8 cellular contexts compared by ENCODE assay signal in the genomic region with DNA sequence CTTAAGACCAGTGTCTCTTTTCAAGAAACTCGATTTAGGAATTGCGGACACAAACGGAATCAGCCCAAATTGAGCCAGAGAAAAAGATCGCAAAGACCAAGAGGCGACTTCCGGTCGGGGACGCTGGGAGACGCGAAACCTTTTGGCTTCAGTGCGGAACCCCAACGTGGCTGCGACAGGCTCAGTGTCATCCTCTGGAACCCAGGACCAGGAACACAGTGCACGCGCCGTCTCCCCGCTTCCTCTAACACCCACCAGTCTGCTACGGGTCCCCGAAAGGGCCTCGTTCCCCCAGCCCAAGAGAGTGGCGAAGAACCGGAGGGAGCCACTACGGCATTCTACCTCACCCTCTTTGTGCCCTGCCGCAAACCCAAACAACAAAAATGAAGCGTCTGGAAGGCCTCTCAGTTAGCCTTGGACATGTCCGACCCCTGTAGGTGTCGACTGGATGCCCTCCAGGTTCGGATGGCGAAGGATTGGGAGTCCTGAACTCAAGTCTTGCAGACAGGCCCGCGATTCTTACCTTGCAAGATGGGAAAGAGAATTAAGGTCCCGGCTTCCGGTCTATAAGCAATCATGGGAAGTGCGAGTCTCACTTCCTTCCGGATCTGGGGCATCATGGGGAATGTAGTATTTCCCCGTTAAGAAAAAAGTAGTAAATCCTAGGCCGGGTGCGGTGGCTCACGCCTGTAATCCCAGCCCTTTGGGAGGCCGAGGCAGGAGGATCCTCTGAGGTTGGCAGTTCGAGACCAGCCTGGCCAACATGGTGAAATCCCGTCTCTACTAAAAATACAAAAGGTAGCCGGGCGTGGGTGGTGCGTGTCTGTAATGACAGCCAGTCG. TPM values are rescaled to one million over a fixed set of nuclear protein-coding genes. Genes with fewer than 3 reads are reported as not detected.
DNase-seq lines count a peak whose midpoint lies in the region; ATAC-seq lines count a peak whose summit lies in the region.

A gene (minus strand): TSS at position 542 of the 842 bp plus-strand sequence. CDS start 949 bp downstream, outside the sequence.

- peaks cover 44% of the 10 kb centered on the region for H3K36me3 ChIP-seq in KOPT-K1 (ENCODE audit: insufficient read depth, low read length)

- H3K36me3 Mint-ChIP-seq in naive B cell: peaks cover 18 to 20% of the 10 kb centered on the region in 2 donors
- peaks cover 28 to 46% of the 10 kb centered on the region in 2 donors for H3K36me3 Mint-ChIP-seq in stimulated activated naive B cell treated with anti-CD40 and anti-IgM and Interleukin-4, amounts not matched to agents 10 μg/mL and 1 μg/mL and 100 μg/mL, for 72 hours

- H3K27ac Mint-ChIP-seq in naive B cell: peak within 1 kb of the TSS; percentile 98 to 100 (median 100)
- peak within 1 kb of the TSS; percentile 100 for H3K27ac Mint-ChIP-seq in stimulated activated naive B cell treated with anti-CD40 and anti-IgM and Interleukin-4, amounts not matched to agents 10 μg/mL and 1 μg/mL and 100 μg/mL, for 72 hours

- peak; percentile 67 for ATAC-seq in GM21717 (IDR thresholded peaks at IDR 0.05; ENCODE audit: unreplicated experiment)
- peak; percentile 96 for ATAC-seq in naive B cell (ENCODE audit: low read depth in 2 of 2)
- ATAC-seq in stimulated activated naive B cell treated with anti-CD40 and anti-IgM and Interleukin-4, amounts not matched to agents 10 μg/mL and 1 μg/mL and 100 μg/mL, for 72 hours (replicated peaks): peak; percentile 92

- DNase-seq in DMS153 (lab: John Stamatoyannopoulos, UW) (peak; percentile 93), RPMI7951 (ENCODE audit: low read depth) (peak; percentile 92), activated T-helper 1 cell treated with Interleukin-2 at 50 U/mL for 16 hours (ENCODE audit: low read depth) (peak; percentile 57), fibroblast of gingiva (ENCODE audit: low read depth) (peak; percentile 89), naive B cell (peak; percentile 78)
- peak; percentile 81 for DNase-seq in stimulated activated naive B cell treated with anti-CD40 and anti-IgM and Interleukin-4, amounts not matched to agents 10 μg/mL and 1 μg/mL and 100 μg/mL, for 72 hours

- peak within 1 kb of the TSS; percentile 89 for H3K27ac ChIP-seq in KOPT-K1 (ENCODE audit: low read depth, low read length, poor library complexity, severe bottlenecking)

- no peaks in the 10 kb centered on the region for H3K9me3 Mint-ChIP-seq in naive B cell
- peaks cover 0 to 2% of the 10 kb centered on the region in 2 donors for H3K9me3 Mint-ChIP-seq in stimulated activated naive B cell treated with anti-CD40 and anti-IgM and Interleukin-4, amounts not matched to agents 10 μg/mL and 1 μg/mL and 100 μg/mL, for 72 hours

- H3K4me3 Mint-ChIP-seq in naive B cell: peak within 1 kb of the TSS; percentile 99 to 100 (median 100)
- H3K4me3 Mint-ChIP-seq in stimulated activated naive B cell treated with anti-CD40 and anti-IgM and Interleukin-4, amounts not matched to agents 10 μg/mL and 1 μg/mL and 100 μg/mL, for 72 hours: peak within 1 kb of the TSS; percentile 98 to 100

- H3K27me3 Mint-ChIP-seq in naive B cell: no peaks in the 10 kb centered on the region
- no peaks in the 10 kb centered on the region for H3K27me3 Mint-ChIP-seq in stimulated activated naive B cell treated with anti-CD40 and anti-IgM and Interleukin-4, amounts not matched to agents 10 μg/mL and 1 μg/mL and 100 μg/mL, for 72 hours

- no peaks in the 10 kb centered on the region for H3K9me3 ChIP-seq in KOPT-K1 (ENCODE audit: insufficient read depth, low read length, poor library complexity, severe bottlenecking)

- peaks cover 22 to 34% (median 29%) of the 10 kb centered on the region in 3 donors for H3K4me1 Mint-ChIP-seq in naive B cell
- H3K4me1 Mint-ChIP-seq in stimulated activated naive B cell treated with anti-CD40 and anti-IgM and Interleukin-4, amounts not matched to agents 10 μg/mL and 1 μg/mL and 100 μg/mL, for 72 hours: peaks cover 18 to 35% of the 10 kb centered on the region in 2 donors

RNA-seq across cellular contexts. Expression of the gene that starts here (rescaled TPM):
- total RNA-seq in RPMI7951 (2014; rRNA removed; shearing (Covaris generic)): 1,364 and 1,495 TPM in 2 replicates
- 100 to 1,000 TPM; 265 to 541 (median 474) TPM for polyA plus RNA-seq in naive B cell (ENCODE audit: low read depth in 6 of 6)

Comparison
In these comparisons a context has a peak if more than half of its experiments do, and no peak if none do; other contexts are left out.
1. Peak in every context shown above with its lines: DNase-seq, ATAC-seq and H3K27ac ChIP-seq.